ENCODE assay signal across 1 cellular context in genomic region chr2:216299130-216299529, GRCh38.
TF ChIP-seq lines count a peak whose summit lies in the region.

No MANE protein-coding gene starts in this region.

TF ChIP-seq in IMR-90, 13 proteins besides CTCF, POLR2A, EP300 and RAD21 (continued from another document):
- TF ChIP-seq MAFK (IDR thresholded peaks at IDR 0.05; ENCODE audit: low read depth, low read length) (no peak), RCOR1 (IDR thresholded peaks at IDR 0.05; ENCODE audit: insufficient replicate concordance, low read length) (no peak), FOS (IDR thresholded peaks at IDR 0.05; ENCODE audit: low read depth, low read length) (no peak), CEBPB (IDR thresholded peaks at IDR 0.05; ENCODE audit: low read depth, low read length) (no peak), BHLHE40 (IDR thresholded peaks at IDR 0.05; ENCODE audit: low read depth, low read length) (no peak)
